Comparison of ENCODE assay signal across 15 cellular contexts in the genomic region with DNA sequence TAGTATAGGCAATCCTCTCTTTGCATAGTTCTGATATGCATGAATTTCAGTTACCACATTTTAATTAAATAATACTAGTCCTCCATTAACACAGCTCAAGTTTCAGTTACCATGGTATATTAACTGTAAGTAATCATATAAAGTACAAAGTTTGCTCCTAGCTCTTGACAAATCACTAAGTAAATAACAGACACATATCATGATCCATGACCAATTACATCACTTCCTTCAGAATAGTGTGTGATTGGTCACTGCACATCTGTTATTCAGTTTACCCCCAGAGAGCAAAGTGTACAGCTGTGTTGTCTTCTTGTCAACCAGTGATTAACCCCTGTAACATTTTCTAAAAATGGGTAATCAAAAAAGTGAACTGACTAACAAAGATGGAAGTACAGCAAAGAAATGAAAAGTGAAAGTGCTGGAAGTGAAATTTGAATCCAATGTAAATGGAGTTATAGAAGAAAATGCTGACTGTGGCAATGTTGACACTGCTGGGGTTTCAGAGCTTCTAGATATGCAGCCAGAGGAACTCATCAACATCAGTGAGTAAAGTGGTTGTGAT. TPM values are rescaled to one million over a fixed set of nuclear protein-coding genes. Genes with fewer than 3 reads are reported as not detected.
A peak's percentile ranks its signal among the peaks of the same experiment; 100 is the strongest.
DNase-seq lines count a peak whose midpoint lies in the region; ATAC-seq and TF ChIP-seq lines count a peak whose summit lies in the region.
"Had no signal": no experiment of that assay in that cellular context is flagged by ENCODE, and none has a peak within 500 bp of the region (broad histone marks: within the 10 kb centered on the region; RNA-seq: fewer than 3 reads in every experiment).

No MANE protein-coding gene starts in this region.

- H3K9me3 ChIP-seq in OCI-LY1 (ENCODE audit: low read length) (peaks cover 10% of the 10 kb centered on the region), parathyroid adenoma (ENCODE audit: control insufficient read depth, low read length) (no peaks in the 10 kb centered on the region), esophagus squamous epithelium (no peaks in the 10 kb centered on the region)
- H3K9me3 ChIP-seq: SK-N-SH, transverse colon had no signal

- in situ Hi-C loops in brain microvascular endothelial cell (cut with HindIII; ENCODE audit: low pct_ligation_motif_present, low sequenced_read_pairs) = no loop called here

- intact Hi-C loops in lower leg skin (cut with DNase I; ENCODE audit: low total_unique reads) = no loop called here
- intact Hi-C loops in esophagus squamous epithelium (cut with DNase I) = no loop called here

- H3K4me1 ChIP-seq in OCI-LY1 (ENCODE audit: insufficient read depth, low read length, severe bottlenecking) = peaks cover 18% of the 10 kb centered on the region
- peaks cover 26% of the 10 kb centered on the region for H3K4me1 ChIP-seq in parathyroid adenoma
- H3K4me1 ChIP-seq in esophagus squamous epithelium = peaks cover 0 to 5% (median 0%) of the 10 kb centered on the region in 3 donors
- H3K4me1 ChIP-seq: transverse colon had no signal

- H3K36me3 ChIP-seq in OCI-LY1 (ENCODE audit: insufficient read depth, low read length) (peaks cover 36% of the 10 kb centered on the region), brain microvascular endothelial cell (replicated peaks) (no peaks in the 10 kb centered on the region), parathyroid adenoma (ENCODE audit: control insufficient read depth, insufficient read depth, low read length) (no peaks in the 10 kb centered on the region), esophagus squamous epithelium (no peaks in the 10 kb centered on the region)
- H3K36me3 ChIP-seq: spleen, transverse colon had no signal

- peak; percentile 69 to 76 for ATAC-seq in activated CD4-positive, CD25-positive, alpha-beta regulatory T cell treated with anti-CD3 and anti-CD28 coated beads, Interleukin-2, amount 50 U/mL, for 24 hours
- ATAC-seq: foreskin keratinocyte, left lobe of liver had no signal

- no peaks in the 10 kb centered on the region for H3K9me2 ChIP-seq in OCI-LY1 (ENCODE audit: low read depth, low read length)
- H3K9me2 ChIP-seq: SK-N-SH had no signal

- H3K27me3 ChIP-seq in OCI-LY1 (ENCODE audit: insufficient read depth, low read length) (no peaks in the 10 kb centered on the region), brain microvascular endothelial cell (replicated peaks) (no peaks in the 10 kb centered on the region), parathyroid adenoma (ENCODE audit: control insufficient read depth, insufficient read depth, low read length) (no peaks in the 10 kb centered on the region), esophagus squamous epithelium (no peaks in the 10 kb centered on the region)
- H3K27me3 ChIP-seq: foreskin keratinocyte, spleen, transverse colon had no signal

- H3K79me2 ChIP-seq in OCI-LY1 (ENCODE audit: insufficient read depth, low read length) (peaks cover 10% of the 10 kb centered on the region; the same call in 1 of the 2 replicates), parathyroid adenoma (peaks cover 46% of the 10 kb centered on the region)

- no peak for TF ChIP-seq POLR2A in lower leg skin (IDR thresholded peaks at IDR 0.05)
- TF ChIP-seq POLR2A in esophagus squamous epithelium (IDR thresholded peaks at IDR 0.05) = no peak

- H4K20me1 ChIP-seq in OCI-LY1 (ENCODE audit: insufficient read depth, low read length) = no peaks in the 10 kb centered on the region

- TF ChIP-seq CTCF in OCI-LY1 (IDR thresholded peaks at IDR 0.05; ENCODE audit: low read length) (no peak), brain microvascular endothelial cell (IDR thresholded peaks at IDR 0.05; ENCODE audit: low read depth, low read length, missing control alignments) (no peak), parathyroid adenoma (IDR thresholded peaks at IDR 0.05) (no peak), lower leg skin (IDR thresholded peaks at IDR 0.05) (no peak), esophagus squamous epithelium (IDR thresholded peaks at IDR 0.05) (no peak)

- no peak overlapping the region for H3K4me2 ChIP-seq in OCI-LY1 (ENCODE audit: low read length)
- H3K4me2 ChIP-seq in parathyroid adenoma (ENCODE audit: low read length) = no peak overlapping the region
- H3K4me2 ChIP-seq: SK-N-SH had no signal

- H2AFZ ChIP-seq in OCI-LY1 (ENCODE audit: low read length) (no peak overlapping the region), parathyroid adenoma (no peak overlapping the region)

- no peaks in the 10 kb centered on the region for H3F3A ChIP-seq in OCI-LY1 (ENCODE audit: insufficient read depth, low read length)

- peak overlapping the region; percentile 2 for H3K27ac ChIP-seq in OCI-LY1 (ENCODE audit: low read depth, low read length, poor library complexity, severe bottlenecking)
- peak overlapping the region; percentile 57 for H3K27ac ChIP-seq in brain microvascular endothelial cell
- peak overlapping the region; percentile 33 for H3K27ac ChIP-seq in parathyroid adenoma
- no peak overlapping the region for H3K27ac ChIP-seq in esophagus squamous epithelium
- H3K27ac ChIP-seq: foreskin keratinocyte, spleen, transverse colon had no signal

- H3K9ac ChIP-seq in OCI-LY1 (ENCODE audit: low read length) (no peak overlapping the region), parathyroid adenoma (no peak overlapping the region)
- H3K9ac ChIP-seq: SK-N-SH had no signal

- no peak for DNase-seq in activated CD4-positive, CD25-positive, alpha-beta regulatory T cell treated with anti-CD3 and anti-CD28 coated beads, Interleukin-2, amount 50 U/mL, for 72 hours
- DNase-seq in brain microvascular endothelial cell (no peak), ureter (ENCODE audit: low spot score) (no peak), lower leg skin (ENCODE audit: low spot score in 2 of 2) (no peak), esophagus squamous epithelium (lab: John Stamatoyannopoulos, UW) (no peak)
- DNase-seq: DMS79, foreskin keratinocyte, NCI-H524, SK-N-SH, spleen, transverse colon had no signal

- no peak overlapping the region for H3K4me3 ChIP-seq in OCI-LY1 (ENCODE audit: low read depth, low read length, poor library complexity, severe bottlenecking)
- no peak overlapping the region for H3K4me3 ChIP-seq in brain microvascular endothelial cell (ENCODE audit: low read depth, low read length)
- H3K4me3 ChIP-seq in parathyroid adenoma (ENCODE audit: low read depth, low read length) = no peak overlapping the region
- no peak overlapping the region for H3K4me3 ChIP-seq in lower leg skin (ENCODE audit: low read depth, poor library complexity, severe bottlenecking)
- no peak overlapping the region for H3K4me3 ChIP-seq in esophagus squamous epithelium
- H3K4me3 ChIP-seq: spleen, transverse colon had no signal

RNA-seq across cellular contexts. Expression of gene LEKR1, which starts 30.2 kb away (rescaled TPM):
- total RNA-seq in ureter (3.5 TPM), lower leg skin (1 to 10 TPM in 1 of 4 donors, under 1 TPM in 2, not detected in 1; 0.39 to 2.5 (median 0.89) TPM), esophagus squamous epithelium (1 to 10 TPM in 1 of 4 donors, under 1 TPM in 2, not detected in 1; 0.15 to 1.1 (median 0.57) TPM)

Comparison
In these comparisons a context has a peak if more than half of its experiments do, and no peak if none do; other contexts are left out.
1. H3K27ac ChIP-seq: peak in OCI-LY1 (single experiment), brain microvascular endothelial cell (single experiment) and parathyroid adenoma (single experiment); none in esophagus squamous epithelium (0 of 4).